Comparison of ENCODE assay signal across 7 cellular contexts in the genomic region with DNA sequence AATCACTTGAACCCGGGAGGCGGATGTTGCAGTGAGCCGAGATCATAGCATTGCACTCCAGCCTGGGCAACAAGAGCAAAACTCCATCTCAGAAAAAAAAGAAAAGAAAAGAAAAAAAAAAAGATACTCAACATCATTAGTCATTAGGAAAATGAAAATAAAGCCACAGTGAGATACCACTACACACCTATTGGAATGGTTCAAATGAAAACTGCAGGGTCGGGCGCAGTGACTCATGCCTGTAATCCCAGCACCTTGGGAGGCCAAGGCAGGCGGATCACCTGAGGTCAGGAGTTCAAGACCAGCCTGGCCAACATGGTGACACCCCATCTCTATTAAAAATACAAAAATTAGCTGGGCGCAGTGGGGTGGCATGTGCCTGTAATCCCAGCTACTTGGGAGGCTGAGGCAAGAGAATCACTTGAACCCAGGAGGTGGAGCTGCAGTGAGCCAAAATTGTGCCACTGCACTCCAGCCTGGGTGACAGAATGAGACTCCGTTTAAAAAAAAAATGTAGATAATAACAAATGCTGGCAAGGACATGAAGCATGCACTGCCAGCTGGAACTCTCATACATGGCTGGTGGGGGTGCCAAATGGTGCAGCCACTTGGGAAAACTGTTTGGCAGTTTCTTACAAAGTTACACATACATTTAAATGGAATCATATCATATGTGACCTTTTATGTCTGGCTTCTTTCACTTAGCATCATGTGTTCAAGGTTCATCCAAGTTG.
DNase-seq lines count a peak whose midpoint lies in the region; ATAC-seq lines count a peak whose summit lies in the region.
"Not testable (repeated sequence)": the region's sequence is repeated elsewhere in the genome, so short reads cannot be mapped to it uniquely, and the experiment has no call there.

No MANE protein-coding gene starts in this region.

- CTCF ChIA-PET in activated naive CD4-positive, alpha-beta T cell treated with anti-CD3 and anti-CD28 coated beads for 36 hours (lab: Charles Lee), result interaction anchor here (0.6 kb wide), 1 partner anchor 267 kb away, joined by 6 read pairs; the partner anchor contains the start of gene ANGPTL7

- intact Hi-C loops in activated naive CD4-positive, alpha-beta T cell treated with anti-CD3 and anti-CD28 coated beads for 36 hours (cut with micrococcal nuclease), result loop anchor here (1.0 kb wide), 1 partner anchor 10 kb away; no protein-coding TSS in a partner anchor

- DNase-seq in M059J (ENCODE audit: low read depth) (peak; percentile 24), activated T-cell treated with anti-CD3 and anti-CD28 coated beads for 48 hours (ENCODE audit: low read depth) (peak; percentile 29)
- peak; percentile 78 for DNase-seq in activated naive CD4-positive, alpha-beta T cell treated with anti-CD3 and anti-CD28 coated beads for 36 hours
- DNase-seq in central memory CD8-positive, alpha-beta T cell (ENCODE audit: low spot score in 2 of 2), result not testable (repeated sequence)
- peak; percentile 74 for DNase-seq in stimulated activated CD4-positive, alpha-beta T cell treated with anti-CD3 and anti-CD28 coated beads, Interleukin-15, amount 100 ng/mL, for 24 hours
- DNase-seq in stimulated activated CD8-positive, alpha-beta memory T cell treated with anti-CD3 and anti-CD28 coated beads, Interleukin-4, amount 100 ng/mL, for 48 hours, result peak; percentile 62

- not testable (repeated sequence) for H3K36me3 Mint-ChIP-seq in activated naive CD4-positive, alpha-beta T cell treated with anti-CD3 and anti-CD28 coated beads for 36 hours (ENCODE audit: low read depth); central memory CD8-positive, alpha-beta T cell (ENCODE audit: insufficient read depth)

- H3K27ac Mint-ChIP-seq in activated naive CD4-positive, alpha-beta T cell treated with anti-CD3 and anti-CD28 coated beads for 36 hours, result not testable (repeated sequence)
- peak overlapping the region; percentile 26 for H3K27ac Mint-ChIP-seq in central memory CD8-positive, alpha-beta T cell (ENCODE audit: low read depth)

- H3K27me3 Mint-ChIP-seq in activated naive CD4-positive, alpha-beta T cell treated with anti-CD3 and anti-CD28 coated beads for 36 hours (ENCODE audit: low read depth), result peaks cover 14% of the 10 kb centered on the region
- H3K27me3 Mint-ChIP-seq in central memory CD8-positive, alpha-beta T cell, result not testable (repeated sequence)

- H3K4me3 Mint-ChIP-seq in activated naive CD4-positive, alpha-beta T cell treated with anti-CD3 and anti-CD28 coated beads for 36 hours; central memory CD8-positive, alpha-beta T cell: not testable (repeated sequence)

- not testable (repeated sequence) for H3K9me3 Mint-ChIP-seq in activated naive CD4-positive, alpha-beta T cell treated with anti-CD3 and anti-CD28 coated beads for 36 hours; central memory CD8-positive, alpha-beta T cell

- peak; percentile 69 to 76 for ATAC-seq in activated CD4-positive, CD25-positive, alpha-beta regulatory T cell treated with anti-CD3 and anti-CD28 coated beads, Interleukin-2, amount 50 U/mL, for 24 hours
- not testable (repeated sequence) for ATAC-seq in central memory CD8-positive, alpha-beta T cell (replicated peaks; ENCODE audit: extremely low read depth, poor library complexity, severe bottlenecking)

- H3K4me1 Mint-ChIP-seq in activated naive CD4-positive, alpha-beta T cell treated with anti-CD3 and anti-CD28 coated beads for 36 hours (ENCODE audit: low read depth), result peaks cover 18% of the 10 kb centered on the region
- H3K4me1 Mint-ChIP-seq in central memory CD8-positive, alpha-beta T cell, result peaks cover 12% of the 10 kb centered on the region
